ENCODE assay signal across 10 cellular contexts in genomic region chr9:89387970-89388867, GRCh38.
A peak's percentile ranks its signal among the peaks of the same experiment; 100 is the strongest.
DNase-seq lines count a peak whose midpoint lies in the region; ATAC-seq and TF ChIP-seq lines count a peak whose summit lies in the region.
"Had no signal": no experiment of that assay in that cellular context is flagged by ENCODE, and none has a peak within 500 bp of the region (broad histone marks: within the 10 kb centered on the region; RNA-seq: fewer than 3 reads in every experiment).

No MANE protein-coding gene starts in this region.

- peaks cover 26 to 70% (median 58%) of the 10 kb centered on the region in 10 experiments for H3K4me1 ChIP-seq in BLaER1 treated with 17β-estradiol and CSF1 and Interleukin-3, amounts not matched to agents 10 nM and 100 nM
- H3K4me1 ChIP-seq in RWPE2 (ENCODE audit: insufficient read depth, poor library complexity, severe bottlenecking), result peaks cover 9% of the 10 kb centered on the region
- H3K4me1 ChIP-seq: ascending aorta had no signal

- intact Hi-C loops in posterior vena cava (cut with DNase I), result no loop called here

- H3K27me3 ChIP-seq in BLaER1 treated with 17β-estradiol and CSF1 and Interleukin-3, amounts not matched to agents 10 nM and 100 nM, result no peaks in the 10 kb centered on the region
- H3K27me3 ChIP-seq in RWPE2 (ENCODE audit: insufficient read depth, poor library complexity, severe bottlenecking), result no peaks in the 10 kb centered on the region
- H3K27me3 ChIP-seq: ascending aorta had no signal

- H3K4me2 ChIP-seq in BLaER1 treated with 17β-estradiol and CSF1 and Interleukin-3, amounts not matched to agents 10 nM and 100 nM, result peak overlapping the region in 10 of 11 experiments; percentile 12 to 72 (median 58); a peak in 16 of 22 replicates

- ATAC-seq in RWPE2 (ENCODE audit: low read depth), result peak; percentile 75
- no peak for ATAC-seq in GM21619 (IDR thresholded peaks at IDR 0.05; ENCODE audit: unreplicated experiment)

- H3K9me3 ChIP-seq in BLaER1 treated with 17β-estradiol and CSF1 and Interleukin-3, amounts not matched to agents 10 nM and 100 nM (replicated peaks in 1 of 11), result peaks cover 0 to 11% (median 0%) of the 10 kb centered on the region in 11 experiments; a peak in 9 of 22 replicates
- H3K9me3 ChIP-seq in RWPE2 (ENCODE audit: severe bottlenecking), result no peaks in the 10 kb centered on the region
- H3K9me3 ChIP-seq: ascending aorta had no signal

- TF ChIP-seq CTCF in RWPE2 (IDR thresholded peaks at IDR 0.05; ENCODE audit: poor library complexity, severe bottlenecking) (no peak), foreskin fibroblast (IDR thresholded peaks at IDR 0.05; ENCODE audit: low read depth, low read length) (no peak)

- H3K4me3 ChIP-seq in BLaER1 treated with 17β-estradiol and CSF1 and Interleukin-3, amounts not matched to agents 10 nM and 100 nM, result peak overlapping the region in 1 of 10 experiments; percentile 29; a peak in 1 of 20 replicates
- H3K4me3 ChIP-seq in RWPE2 (ENCODE audit: severe bottlenecking) (no peak overlapping the region), foreskin fibroblast (ENCODE audit: low read depth in 1 of 2, low read length in 2 of 2) (peak overlapping the region in 1 of 2 donors; percentile 6)
- H3K4me3 ChIP-seq: ascending aorta had no signal

- peaks cover 79 to 99% (median 95%) of the 10 kb centered on the region in 11 experiments for H3K36me3 ChIP-seq in BLaER1 treated with 17β-estradiol and CSF1 and Interleukin-3, amounts not matched to agents 10 nM and 100 nM
- H3K36me3 ChIP-seq in RWPE2 (ENCODE audit: low read depth), result peaks cover 6% of the 10 kb centered on the region; the same call in 1 of the 2 replicates

- peak overlapping the region in 7 of 11 experiments; percentile 42 to 66 (median 58); a peak in 12 of 22 replicates for H3K9ac ChIP-seq in BLaER1 treated with 17β-estradiol and CSF1 and Interleukin-3, amounts not matched to agents 10 nM and 100 nM

- H3K27ac ChIP-seq in BLaER1 treated with 17β-estradiol and CSF1 and Interleukin-3, amounts not matched to agents 10 nM and 100 nM, result peak overlapping the region; percentile 2 to 85 (median 76); a peak in 20 of 22 replicates
- H3K27ac ChIP-seq in RWPE2 (ENCODE audit: poor library complexity, severe bottlenecking), result no peak overlapping the region
- H3K27ac ChIP-seq: ascending aorta had no signal

- peaks cover 0 to 25% (median 0%) of the 10 kb centered on the region in 11 experiments; a peak in 7 of 22 replicates for H4K20me1 ChIP-seq in BLaER1 treated with 17β-estradiol and CSF1 and Interleukin-3, amounts not matched to agents 10 nM and 100 nM

- DNase-seq in RWPE2 (ENCODE audit: low spot score) (no peak), foreskin fibroblast (peak; percentile 65 to 81), posterior vena cava (ENCODE audit: low spot score) (peak; percentile 88), DMS 273 treated with DMSO at 0.1 percent for 48 hours (lab: John Stamatoyannopoulos, UW) (no peak), NCI-H524 treated with DMSO at 0.1 percent for 48 hours (lab: John Stamatoyannopoulos, UW) (no peak), SHP77 treated with DMSO at 0.1 percent for 48 hours (lab: John Stamatoyannopoulos, UW) (no peak)
- DNase-seq: GDM1 had no signal

Comparison
In these comparisons a context has a peak if more than half of its experiments do, and no peak if none do; other contexts are left out.
1. DNase-seq: peak in foreskin fibroblast (2 of 2) and posterior vena cava (single experiment); none in RWPE2 (single experiment), DMS 273 treated with DMSO at 0.1 percent for 48 hours (single experiment), NCI-H524 treated with DMSO at 0.1 percent for 48 hours (single experiment) and SHP77 treated with DMSO at 0.1 percent for 48 hours (single experiment).